22 cellular contexts compared by ENCODE assay signal in genomic region chr5:39947657-39948056, GRCh38.
DNase-seq lines count a peak whose midpoint lies in the region; ATAC-seq and TF ChIP-seq lines count a peak whose summit lies in the region.
"Had no signal": no experiment of that assay in that cellular context is flagged by ENCODE, and none has a peak within 500 bp of the region (broad histone marks: within the 10 kb centered on the region; RNA-seq: fewer than 3 reads in every experiment).

No MANE protein-coding gene starts in this region.

- no peak overlapping the region for H2AK5ac ChIP-seq in H9 (ENCODE audit: insufficient read length, low read length)

- no peaks in the 10 kb centered on the region for H3K79me1 ChIP-seq in H9 (ENCODE audit: insufficient read depth, low read depth, low read length, poor library complexity, severe bottlenecking)

- no peak overlapping the region for H4K5ac ChIP-seq in H9 (ENCODE audit: insufficient read length, low read depth, low read length)

- H3K9me3 ChIP-seq in right cardiac atrium (ENCODE audit: control insufficient read depth, low read length), result peaks cover 4% of the 10 kb centered on the region
- no peaks in the 10 kb centered on the region for H3K9me3 ChIP-seq in right atrium auricular region
- H3K9me3 ChIP-seq in H9 (ENCODE audit: control insufficient read depth, low read depth, low read length), result no peaks in the 10 kb centered on the region
- H3K9me3 ChIP-seq: suprapubic skin had no signal

- no peak overlapping the region for H2BK15ac ChIP-seq in H9 (ENCODE audit: low read depth, low read length)

- no peak overlapping the region for H2AFZ ChIP-seq in H9 (ENCODE audit: low read length)

- no peaks in the 10 kb centered on the region for H4K20me1 ChIP-seq in H9 (ENCODE audit: control insufficient read depth, insufficient read depth, insufficient read length)

- H3K36me3 ChIP-seq in right atrium auricular region, result no peaks in the 10 kb centered on the region
- H3K36me3 ChIP-seq: suprapubic skin had no signal

- no peaks in the 10 kb centered on the region for H3K79me2 ChIP-seq in H9 (ENCODE audit: insufficient read depth, low read length)

- no peak overlapping the region for H4K91ac ChIP-seq in H9 (ENCODE audit: insufficient read length, low read depth, low read length)

- no peak overlapping the region for H3K56ac ChIP-seq in H9 (ENCODE audit: insufficient read length, low read depth, low read length)

- no peak for TF ChIP-seq CTCF in right atrium auricular region (IDR thresholded peaks at IDR 0.05)
- TF ChIP-seq CTCF in fibroblast of pulmonary artery (IDR thresholded peaks at IDR 0.05; ENCODE audit: low read length, missing control alignments), result no peak
- no peak for TF ChIP-seq CTCF in H9 (conservative IDR thresholded peaks at IDR 0.05)

- peak in 2 of 3 donors; percentile 13 to 19 for DNase-seq in right cardiac atrium
- no peak for DNase-seq in right atrium auricular region (ENCODE audit: low spot score)
- peak; percentile 53 for DNase-seq in amniotic epithelial cell (ENCODE audit: low read depth)
- peak; percentile 28 for DNase-seq in fibroblast of pulmonary artery (ENCODE audit: low read depth)
- peak; percentile 90 for DNase-seq in stromal cell of bone marrow (ENCODE audit: low read depth)
- DNase-seq in activated CD8-positive, alpha-beta memory T cell treated with anti-CD3 and anti-CD28 coated beads, Interleukin-2, amount 50 U/mL, for 4 hours, result no peak
- no peak for DNase-seq in H9
- DNase-seq: activated CD4-positive, alpha-beta T cell treated with anti-CD3 and anti-CD28 coated beads for 4 hours; activated naive CD8-positive, alpha-beta T cell treated with anti-CD3 and anti-CD28 coated beads for 36 hours; CD8-positive, alpha-beta T cell; NCI-H2029 treated with DMSO at 0.1 percent for 48 hours; NCI-H526; nephron progenitor cell; OCI-M1; retina; stimulated activated CD4-positive, alpha-beta T cell treated with anti-CD3 and anti-CD28 coated beads, Interleukin-1b, Interleukin-23, amount 100 ng/mL, for 48 hours; T-helper 9 cell had no signal

- H3K4me2 ChIP-seq in H9 (ENCODE audit: insufficient read depth, insufficient read length, low read length), result no peak overlapping the region

- H2BK20ac ChIP-seq in H9 (ENCODE audit: low read depth, low read length, poor library complexity, severe bottlenecking), result no peak overlapping the region

- WGBS in right cardiac atrium, result 66% methylated on average over 1 of the region's 1 CpG
- WGBS in H9 (ENCODE audit: extremely low coverage, insufficient read length, low lambda C conversion rate), result no CpG with 5 or more reads among the region's 1 CpG

- intact Hi-C loops in right cardiac atrium (cut with DNase I), result loop anchor here in 1 of 4 donors (5.0 kb wide), 1 partner anchor 740 kb away; no protein-coding TSS in a partner anchor

- no peak overlapping the region for H3K18ac ChIP-seq in H9 (ENCODE audit: insufficient read length, low read depth, low read length)

- peaks cover 7 to 13% of the 10 kb centered on the region in 2 experiments; a peak in 3 of 5 replicates for H3K9me3 Mint-ChIP-seq in H9

- no peak overlapping the region for H3K14ac ChIP-seq in H9 (ENCODE audit: insufficient read depth, low read length)

- no peak overlapping the region for H2BK120ac ChIP-seq in H9 (ENCODE audit: low read depth, low read length, poor library complexity, severe bottlenecking)

- H2BK12ac ChIP-seq in H9 (ENCODE audit: insufficient read length, low read depth, low read length), result no peak overlapping the region

- H3K36me3 Mint-ChIP-seq in H9 (ENCODE audit: insufficient read depth in 1 of 3, low read depth in 3 of 3), result no peaks in the 10 kb centered on the region
- H3K36me3 Mint-ChIP-seq: activated naive CD8-positive, alpha-beta T cell treated with anti-CD3 and anti-CD28 coated beads for 36 hours; CD8-positive, alpha-beta T cell had no signal

- H3K9ac ChIP-seq in H9 (ENCODE audit: extremely low read depth, insufficient read length, low read length), result no peak overlapping the region

- no peak overlapping the region for H3K4me3 Mint-ChIP-seq in H9
- H3K4me3 Mint-ChIP-seq: activated naive CD8-positive, alpha-beta T cell treated with anti-CD3 and anti-CD28 coated beads for 36 hours; CD8-positive, alpha-beta T cell; nephron progenitor cell had no signal

- H3K27ac ChIP-seq in right cardiac atrium (ENCODE audit: low read length) (no peak overlapping the region), right atrium auricular region (no peak overlapping the region), H9 (ENCODE audit: insufficient read length, low read depth, low read length) (no peak overlapping the region)
- H3K27ac ChIP-seq: SK-N-MC, suprapubic skin had no signal

- H3K4me1 Mint-ChIP-seq in H9, result no peaks in the 10 kb centered on the region
- H3K4me1 Mint-ChIP-seq: nephron progenitor cell had no signal

- ATAC-seq in right cardiac atrium, result peak; percentile 46 to 54
- no peak for ATAC-seq in GM18511 (IDR thresholded peaks at IDR 0.05; ENCODE audit: unreplicated experiment)
- ATAC-seq: CD8-positive, alpha-beta T cell; GM12878 had no signal

- no peak overlapping the region for H3K23ac ChIP-seq in H9 (ENCODE audit: insufficient read length, low read depth, low read length)

- H3K4me1 ChIP-seq in right cardiac atrium (ENCODE audit: control insufficient read depth, insufficient read depth, low read length) (no peaks in the 10 kb centered on the region), right atrium auricular region (no peaks in the 10 kb centered on the region), H9 (ENCODE audit: insufficient read depth, low read length) (no peaks in the 10 kb centered on the region)

- H3K4me3 ChIP-seq in right cardiac atrium (ENCODE audit: low read length) (no peak overlapping the region), right atrium auricular region (no peak overlapping the region), fibroblast of pulmonary artery (replicated peaks; ENCODE audit: low read depth, low read length) (no peak overlapping the region)
- H3K4me3 ChIP-seq: GM12878, lung, SK-N-MC, suprapubic skin had no signal

- H2BK5ac ChIP-seq in H9 (ENCODE audit: insufficient read length, low read length), result no peak overlapping the region

- H3K27me3 ChIP-seq in right cardiac atrium (ENCODE audit: control insufficient read depth, insufficient read depth), result no peaks in the 10 kb centered on the region
- no peaks in the 10 kb centered on the region for H3K27me3 ChIP-seq in right atrium auricular region
- no peaks in the 10 kb centered on the region for H3K27me3 ChIP-seq in H9 (ENCODE audit: insufficient read depth, low read length)
- H3K27me3 ChIP-seq: suprapubic skin had no signal

- no peak overlapping the region for H4K8ac ChIP-seq in H9 (replicated peaks; ENCODE audit: insufficient read length, low read depth, low read length)

- no peaks in the 10 kb centered on the region; the same call in 1 of the 2 replicates for H3K27me3 Mint-ChIP-seq in H9 (ENCODE audit: low read depth)
- H3K27me3 Mint-ChIP-seq: activated naive CD8-positive, alpha-beta T cell treated with anti-CD3 and anti-CD28 coated beads for 36 hours had no signal

- no peak overlapping the region for H3T11ph ChIP-seq in H9 (ENCODE audit: low read length)

- no peaks in the 10 kb centered on the region for H3K23me2 ChIP-seq in H9 (ENCODE audit: insufficient read length, low read depth, low read length, poor library complexity, severe bottlenecking)

- H3K4ac ChIP-seq in H9 (ENCODE audit: low read depth, low read length), result no peak overlapping the region

- H3K27ac Mint-ChIP-seq in H9, result no peak overlapping the region
- H3K27ac Mint-ChIP-seq: activated naive CD8-positive, alpha-beta T cell treated with anti-CD3 and anti-CD28 coated beads for 36 hours; CD8-positive, alpha-beta T cell; nephron progenitor cell had no signal

Comparison
In these comparisons a context has a peak if more than half of its experiments do, and no peak if none do; other contexts are left out.
1. DNase-seq: peak in right cardiac atrium (2 of 3), amniotic epithelial cell (single experiment), fibroblast of pulmonary artery (single experiment) and stromal cell of bone marrow (single experiment); none in right atrium auricular region (single experiment), activated CD8-positive, alpha-beta memory T cell treated with anti-CD3 and anti-CD28 coated beads, Interleukin-2, amount 50 U/mL, for 4 hours (single experiment) and H9 (single experiment).